In genomic region chr17:8337802-8338744, GRCh38 we compare ENCODE assay signal across 12 cellular contexts. TPM values are rescaled to one million over a fixed set of nuclear protein-coding genes. Genes with fewer than 3 reads are reported as not detected.
DNase-seq lines count a peak whose midpoint lies in the region; ATAC-seq and TF ChIP-seq lines count a peak whose summit lies in the region.
"Had no signal": no experiment of that assay in that cellular context is flagged by ENCODE, and none has a peak within 500 bp of the region (broad histone marks: within the 10 kb centered on the region; RNA-seq: fewer than 3 reads in every experiment).

No MANE protein-coding gene starts in this region.

- no peaks in the 10 kb centered on the region for H3K9me3 ChIP-seq in T-helper 17 cell (ENCODE audit: control insufficient read depth, low read length, poor library complexity, severe bottlenecking)
- no peaks in the 10 kb centered on the region for H3K9me3 ChIP-seq in iPS-20b (ENCODE audit: insufficient read depth, low read depth, low read length)
- no peaks in the 10 kb centered on the region for H3K9me3 ChIP-seq in esophagus squamous epithelium
- H3K9me3 ChIP-seq: ovary, upper lobe of left lung had no signal

- H3K9ac ChIP-seq in iPS-20b (ENCODE audit: low read depth, low read length), result peak overlapping the region; percentile 10; the same call in 1 of the 2 replicates

- peak overlapping the region; percentile 6 for H3K4me3 Mint-ChIP-seq in stimulated activated naive CD8-positive, alpha-beta T cell treated with anti-CD3 and anti-CD28 coated beads, Interleukin-15, Interleukin-2, amounts not matched to agents 100 ng/mL and 50 ng/mL, for 24 hours
- H3K4me3 Mint-ChIP-seq in T-helper 17 cell, result peak overlapping the region; percentile 50
- no peak overlapping the region for H3K4me3 Mint-ChIP-seq in type B pancreatic cell

- no peak overlapping the region for H3K27ac ChIP-seq in iPS-20b (ENCODE audit: low read length)
- no peak overlapping the region for H3K27ac ChIP-seq in esophagus squamous epithelium
- H3K27ac ChIP-seq: ovary, upper lobe of left lung had no signal

- DNase-seq in stimulated activated naive CD8-positive, alpha-beta T cell treated with anti-CD3 and anti-CD28 coated beads, Interleukin-15, Interleukin-2, amounts not matched to agents 100 U/mL and 50 U/mL, for 24 hours, result no peak
- DNase-seq in T-helper 17 cell (no peak), type B pancreatic cell (ENCODE audit: extremely low spot score, unreplicated experiment) (no peak), NCI-H1092 (lab: John Stamatoyannopoulos, UW) (no peak), esophagus squamous epithelium (lab: John Stamatoyannopoulos, UW) (no peak)
- DNase-seq: aorta, NCI-H345, ovary, upper lobe of left lung had no signal

- intact Hi-C loops in esophagus squamous epithelium (cut with DNase I), result no loop called here

- no peak for TF ChIP-seq POLR2A in esophagus squamous epithelium (IDR thresholded peaks at IDR 0.05)

- H3K36me3 ChIP-seq in iPS-20b (ENCODE audit: insufficient read depth, low read depth, low read length) (no peaks in the 10 kb centered on the region), esophagus squamous epithelium (no peaks in the 10 kb centered on the region)
- H3K36me3 ChIP-seq: ovary, upper lobe of left lung had no signal

- H3K4me1 ChIP-seq in iPS-20b (ENCODE audit: insufficient read depth, low read length) (peaks cover 15% of the 10 kb centered on the region; the same call in 1 of the 2 replicates), esophagus squamous epithelium (peaks cover 0 to 6% (median 0%) of the 10 kb centered on the region in 3 donors)

- TF ChIP-seq CTCF in type B pancreatic cell (conservative IDR thresholded peaks at IDR 0.05), result no peak
- TF ChIP-seq CTCF in esophagus squamous epithelium (IDR thresholded peaks at IDR 0.05), result no peak

- H3K27me3 ChIP-seq in iPS-20b (ENCODE audit: insufficient read depth, low read length) (no peaks in the 10 kb centered on the region), esophagus squamous epithelium (no peaks in the 10 kb centered on the region)
- H3K27me3 ChIP-seq: ovary, upper lobe of left lung had no signal

- H3K9me3 Mint-ChIP-seq in stimulated activated naive CD8-positive, alpha-beta T cell treated with anti-CD3 and anti-CD28 coated beads, Interleukin-15, Interleukin-2, amounts not matched to agents 100 ng/mL and 50 ng/mL, for 24 hours, result no peaks in the 10 kb centered on the region
- no peaks in the 10 kb centered on the region for H3K9me3 Mint-ChIP-seq in type B pancreatic cell

- H3K27ac Mint-ChIP-seq in stimulated activated naive CD8-positive, alpha-beta T cell treated with anti-CD3 and anti-CD28 coated beads, Interleukin-15, Interleukin-2, amounts not matched to agents 100 ng/mL and 50 ng/mL, for 24 hours, result no peak overlapping the region
- peak overlapping the region; percentile 47 for H3K27ac Mint-ChIP-seq in T-helper 17 cell
- H3K27ac Mint-ChIP-seq in type B pancreatic cell, result no peak overlapping the region

- no peak for ATAC-seq in stimulated activated naive CD8-positive, alpha-beta T cell treated with anti-CD3 and anti-CD28 coated beads, Interleukin-15, Interleukin-2, amounts not matched to agents 100 U/mL and 50 U/mL, for 24 hours
- peak; percentile 51 for ATAC-seq in T-helper 17 cell
- ATAC-seq in HG03457 (IDR thresholded peaks at IDR 0.05; ENCODE audit: unreplicated experiment), result no peak

- peaks cover 4% of the 10 kb centered on the region for H3K27me3 Mint-ChIP-seq in stimulated activated naive CD8-positive, alpha-beta T cell treated with anti-CD3 and anti-CD28 coated beads, Interleukin-15, Interleukin-2, amounts not matched to agents 100 ng/mL and 50 ng/mL, for 24 hours
- peaks cover 5% of the 10 kb centered on the region for H3K27me3 Mint-ChIP-seq in T-helper 17 cell
- H3K27me3 Mint-ChIP-seq in type B pancreatic cell, result peaks cover 10% of the 10 kb centered on the region

- H3K4me1 Mint-ChIP-seq in stimulated activated naive CD8-positive, alpha-beta T cell treated with anti-CD3 and anti-CD28 coated beads, Interleukin-15, Interleukin-2, amounts not matched to agents 100 ng/mL and 50 ng/mL, for 24 hours (ENCODE audit: low read depth), result peaks cover 16% of the 10 kb centered on the region
- H3K4me1 Mint-ChIP-seq in T-helper 17 cell, result peaks cover 6% of the 10 kb centered on the region
- H3K4me1 Mint-ChIP-seq in type B pancreatic cell (ENCODE audit: unreplicated experiment), result peaks cover 9% of the 10 kb centered on the region

- no peaks in the 10 kb centered on the region for H3K36me3 Mint-ChIP-seq in stimulated activated naive CD8-positive, alpha-beta T cell treated with anti-CD3 and anti-CD28 coated beads, Interleukin-15, Interleukin-2, amounts not matched to agents 100 ng/mL and 50 ng/mL, for 24 hours (ENCODE audit: low read depth)
- H3K36me3 Mint-ChIP-seq in T-helper 17 cell (ENCODE audit: low read depth) (no peaks in the 10 kb centered on the region), type B pancreatic cell (no peaks in the 10 kb centered on the region)

- H3K4me3 ChIP-seq in iPS-20b (ENCODE audit: low read length), result no peak overlapping the region
- H3K4me3 ChIP-seq in esophagus squamous epithelium, result peak overlapping the region in 1 of 4 donors; percentile 23
- H3K4me3 ChIP-seq: ovary, upper lobe of left lung had no signal

- WGBS in esophagus squamous epithelium, 2 donors, result 42 to 45% methylated on average over 11 of the region's 11 CpGs

RNA-seq across cellular contexts. Expression of gene ODF4, which starts 1.6 kb away (rescaled TPM):
- total RNA-seq in T-helper 17 cell (not detected), type B pancreatic cell (ENCODE audit: low replicate concordance) (not detected in 2 replicates), esophagus squamous epithelium (not detected)
- total RNA-seq: aorta, ovary, upper lobe of left lung had no signal

RNA-seq across cellular contexts. Expression of gene ARHGEF15, which starts 28.0 kb away (rescaled TPM):
- not detected for total RNA-seq in T-helper 17 cell
- 0.24 TPM in 1 of 2 replicates, not detected in the other for total RNA-seq in type B pancreatic cell (ENCODE audit: low replicate concordance)
- total RNA-seq in esophagus squamous epithelium, result 1 to 10 TPM in 3 of 4 donors, under 1 TPM in 1; 0.27 to 7.6 (median 2.9) TPM

RNA-seq across cellular contexts. Expression of gene SLC25A35, which starts 42.9 kb away (rescaled TPM):
- total RNA-seq in T-helper 17 cell (1 to 10 TPM; 8.3 to 8.7 TPM), type B pancreatic cell (ENCODE audit: low replicate concordance) (4.0 and 5.6 TPM in 2 replicates), esophagus squamous epithelium (1 to 10 TPM in 2 of 4 donors, under 1 TPM in 2; 0.29 to 1.3 (median 1.1) TPM)

RNA-seq across cellular contexts. Expression of gene RPL26, which starts 44.9 kb away (rescaled TPM):
- total RNA-seq in T-helper 17 cell (1,000 to 10,000 TPM; 2,731 to 2,885 TPM), type B pancreatic cell (ENCODE audit: low replicate concordance) (2,046 and 2,187 TPM in 2 replicates), esophagus squamous epithelium (1,000 to 10,000 TPM; 3,032 to 5,420 (median 3,306) TPM)
